Comparison of ENCODE assay signal across 18 cellular contexts in genomic region chr14:93060841-93061240, GRCh38. TPM values are rescaled to one million over a fixed set of nuclear protein-coding genes. Genes with fewer than 3 reads are reported as not detected.
DNase-seq lines count a peak whose midpoint lies in the region; ATAC-seq and TF ChIP-seq lines count a peak whose summit lies in the region.
"Had no signal": no experiment of that assay in that cellular context is flagged by ENCODE, and none has a peak within 500 bp of the region (broad histone marks: within the 10 kb centered on the region; RNA-seq: fewer than 3 reads in every experiment).

No MANE protein-coding gene starts in this region.

- H3K4me3 Mint-ChIP-seq in CD14-positive monocyte (no peak overlapping the region), progenitor cell of endocrine pancreas (ENCODE audit: low read depth) (no peak overlapping the region)
- H3K4me3 Mint-ChIP-seq: activated naive CD4-positive, alpha-beta T cell treated with anti-CD3 and anti-CD28 coated beads for 36 hours had no signal

- no CpG with 5 or more reads among the region's 1 CpG for WGBS in mesendoderm (ENCODE audit: extremely low coverage, insufficient coverage, low lambda C conversion rate)

- H3K4me1 Mint-ChIP-seq in CD14-positive monocyte: peaks cover 39% of the 10 kb centered on the region
- H3K4me1 Mint-ChIP-seq in progenitor cell of endocrine pancreas (ENCODE audit: low read depth): peaks cover 14% of the 10 kb centered on the region

- H4K5ac ChIP-seq in mesendoderm (ENCODE audit: low read length): no peak overlapping the region

- no peaks in the 10 kb centered on the region for H3K9me3 ChIP-seq in KOPT-K1 (ENCODE audit: insufficient read depth, low read length, poor library complexity, severe bottlenecking)
- H3K9me3 ChIP-seq: body of pancreas, esophagus squamous epithelium, MG63 had no signal

- H3K4me3 ChIP-seq in mesendoderm (ENCODE audit: low read length): no peak overlapping the region
- H3K4me3 ChIP-seq: body of pancreas, esophagus squamous epithelium, MG63 had no signal

- intact Hi-C loops in CD14-positive monocyte (cut with micrococcal nuclease): no loop called here

- H2BK120ac ChIP-seq in mesendoderm (ENCODE audit: low read depth, low read length): no peak overlapping the region

- H3K23ac ChIP-seq in mesendoderm (ENCODE audit: low read length): no peak overlapping the region

- peaks cover 0 to 2% (median 0%) of the 10 kb centered on the region in 3 donors for H3K27me3 Mint-ChIP-seq in CD14-positive monocyte (ENCODE audit: low read depth in 3 of 3)
- no peaks in the 10 kb centered on the region for H3K27me3 Mint-ChIP-seq in progenitor cell of endocrine pancreas

- no peak overlapping the region for H3K9ac ChIP-seq in mesendoderm (ENCODE audit: low read length)

- no peak overlapping the region for H2AK5ac ChIP-seq in mesendoderm (ENCODE audit: low read length)

- peak overlapping the region in 4 of 7 donors; percentile 22 to 64 (median 42) for H3K27ac Mint-ChIP-seq in CD14-positive monocyte
- H3K27ac Mint-ChIP-seq in progenitor cell of endocrine pancreas: peak overlapping the region; percentile 33
- H3K27ac Mint-ChIP-seq: activated naive CD4-positive, alpha-beta T cell treated with anti-CD3 and anti-CD28 coated beads for 36 hours had no signal

- peaks cover 4% of the 10 kb centered on the region for H3K79me1 ChIP-seq in mesendoderm (ENCODE audit: low read length)

- ATAC-seq in GM18909 (IDR thresholded peaks at IDR 0.05; ENCODE audit: poor library complexity, unreplicated experiment): no peak
- ATAC-seq: body of pancreas had no signal

- no peak overlapping the region for H3K56ac ChIP-seq in mesendoderm (ENCODE audit: low read length)

- H4K8ac ChIP-seq in mesendoderm (ENCODE audit: low read depth, low read length): no peak overlapping the region

- no peak overlapping the region for H3K4ac ChIP-seq in mesendoderm (ENCODE audit: low read depth, low read length)

- H3K4me2 ChIP-seq in mesendoderm (ENCODE audit: low read length): no peak overlapping the region

- TF ChIP-seq CTCF in CD14-positive monocyte (IDR thresholded peaks at IDR 0.05): no peak
- TF ChIP-seq CTCF in progenitor cell of endocrine pancreas (IDR thresholded peaks at IDR 0.05; ENCODE audit: unreplicated experiment): no peak

- DNase-seq in CD14-positive monocyte (ENCODE audit: low spot score): no peak
- no peak for DNase-seq in progenitor cell of endocrine pancreas (ENCODE audit: low spot score, unreplicated experiment)
- DNase-seq in NCI-H526 (lab: John Stamatoyannopoulos, UW): no peak
- DNase-seq in activated effector memory CD4-positive, alpha-beta T cell treated with Interleukin-2 at 50 U/mL for 16 hours: no peak
- DNase-seq in mesendoderm: no peak
- DNase-seq: activated naive CD4-positive, alpha-beta T cell treated with anti-CD3 and anti-CD28 coated beads for 36 hours; body of pancreas; Calu3; dermis blood vessel endothelial cell; esophagus squamous epithelium; glutamatergic neuron; MG63; NCI-H187; stimulated activated CD4-positive, alpha-beta T cell treated with anti-CD3 and anti-CD28 coated beads, Interleukin-15, amount 100 ng/mL, for 24 hours; T-helper 1 cell had no signal

- H3K27ac ChIP-seq in KOPT-K1 (ENCODE audit: low read depth, low read length, poor library complexity, severe bottlenecking) (peak overlapping the region; percentile 59), cingulate gyrus (ENCODE audit: low read depth, low read length) (peak overlapping the region; percentile 30), mesendoderm (ENCODE audit: low read depth, low read length) (no peak overlapping the region)

- H3K36me3 Mint-ChIP-seq in CD14-positive monocyte (peaks cover 20 to 55% of the 10 kb centered on the region in 2 donors), progenitor cell of endocrine pancreas (ENCODE audit: insufficient read depth) (no peaks in the 10 kb centered on the region)

- no peaks in the 10 kb centered on the region for H3K27me3 ChIP-seq in mesendoderm (ENCODE audit: insufficient read depth, low read length, poor library complexity)
- H3K27me3 ChIP-seq: body of pancreas, esophagus squamous epithelium, MG63 had no signal

- H3K36me3 ChIP-seq in KOPT-K1 (ENCODE audit: insufficient read depth, low read length) (peaks cover 8% of the 10 kb centered on the region; the same call in 1 of the 2 replicates), mesendoderm (ENCODE audit: control insufficient read depth, insufficient read depth, low read length) (no peaks in the 10 kb centered on the region)
- H3K36me3 ChIP-seq: esophagus squamous epithelium, MG63 had no signal

- H3K9me3 Mint-ChIP-seq in CD14-positive monocyte (no peaks in the 10 kb centered on the region), progenitor cell of endocrine pancreas (ENCODE audit: low read depth) (no peaks in the 10 kb centered on the region)
- H3K9me3 Mint-ChIP-seq: activated naive CD4-positive, alpha-beta T cell treated with anti-CD3 and anti-CD28 coated beads for 36 hours had no signal

- no peak overlapping the region for H3K18ac ChIP-seq in mesendoderm (ENCODE audit: low read length)

- no peaks in the 10 kb centered on the region for H3K4me1 ChIP-seq in mesendoderm (ENCODE audit: control insufficient read depth, low read depth, low read length)

- no peaks in the 10 kb centered on the region for H3K79me2 ChIP-seq in mesendoderm (ENCODE audit: control insufficient read depth, insufficient read depth, low read length)

- no peak overlapping the region for H2BK5ac ChIP-seq in mesendoderm (ENCODE audit: low read length)

- H2BK15ac ChIP-seq in mesendoderm (replicated peaks; ENCODE audit: low read depth): no peak overlapping the region

RNA-seq across cellular contexts. Expression of gene ITPK1, which starts 54.9 kb away (rescaled TPM):
- polyA plus RNA-seq in CD14-positive monocyte: 10 to 100 TPM; 57.1 to 63.0 TPM
- total RNA-seq in progenitor cell of endocrine pancreas: 71.3 and 72.0 TPM in 2 replicates
- 33.1 TPM for polyA plus RNA-seq in mesendoderm (2013, experiment 1 of 2)
- polyA plus RNA-seq in mesendoderm (2013, experiment 2 of 2): 33.6 TPM
